In the genomic region with DNA sequence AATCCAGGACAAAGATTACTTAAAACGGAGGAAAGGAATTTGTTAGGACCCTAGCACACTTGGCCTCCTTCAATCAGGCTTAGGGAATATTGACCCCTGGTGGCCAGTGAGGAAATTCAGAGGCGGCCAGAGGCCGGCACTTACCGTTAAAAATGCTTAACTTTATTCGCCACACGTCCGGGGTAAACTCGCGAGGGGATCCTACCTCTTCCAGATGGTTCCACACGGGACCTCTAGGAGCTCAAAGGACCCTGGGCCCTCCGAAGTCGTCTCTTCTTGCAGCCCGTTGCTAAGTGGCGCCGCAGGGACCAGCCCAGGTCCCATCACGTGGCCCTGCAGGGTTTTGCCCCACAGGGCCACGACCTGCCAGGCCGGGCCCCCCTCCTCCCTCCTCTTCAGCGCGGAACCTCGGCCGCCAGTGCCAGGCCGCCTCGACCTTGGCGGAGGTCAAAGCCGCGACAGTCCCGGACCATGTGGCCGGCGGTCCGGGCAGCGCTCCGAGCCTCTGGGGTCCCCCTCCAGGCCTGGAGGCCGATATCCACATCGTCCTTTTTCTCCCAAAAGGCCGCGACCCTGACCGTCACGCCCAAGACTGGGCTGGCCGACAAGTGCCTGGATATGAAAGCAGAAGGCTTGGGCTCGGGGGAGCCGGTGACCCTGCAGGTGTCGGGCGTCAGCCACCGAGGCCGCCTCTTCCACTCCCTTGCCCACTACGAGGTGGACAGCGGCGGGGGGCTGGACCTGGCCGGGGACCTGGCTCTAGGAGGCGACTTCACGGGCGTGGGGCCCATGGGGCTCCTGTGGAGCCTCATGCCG, we compare ENCODE assay signal across 8 cellular contexts. TPM values are rescaled to one million over a fixed set of nuclear protein-coding genes. Genes with fewer than 3 reads are reported as not detected.
DNase-seq lines count a peak whose midpoint lies in the region; ATAC-seq and TF ChIP-seq lines count a peak whose summit lies in the region.

No MANE protein-coding gene starts in this region.

- no peaks in the 10 kb centered on the region for H3K79me2 ChIP-seq in HCT116 (ENCODE audit: insufficient read depth, low read length)

- no peaks in the 10 kb centered on the region for H3K9me3 Mint-ChIP-seq in CD4-positive, CD25-positive, alpha-beta regulatory T cell

- H2AFZ ChIP-seq in HCT116 (ENCODE audit: low read depth, low read length, poor library complexity, severe bottlenecking) = peak overlapping the region; percentile 98

- no peaks in the 10 kb centered on the region for H3K36me3 Mint-ChIP-seq in CD4-positive, CD25-positive, alpha-beta regulatory T cell

- no peaks in the 10 kb centered on the region for H3K9me2 ChIP-seq in HCT116 (ENCODE audit: insufficient read depth)

- H3K4me3 Mint-ChIP-seq in CD4-positive, CD25-positive, alpha-beta regulatory T cell = peak overlapping the region; percentile 39 to 86 (median 80)

- peaks cover 4 to 6% (median 5%) of the 10 kb centered on the region in 4 donors for H3K4me1 Mint-ChIP-seq in CD4-positive, CD25-positive, alpha-beta regulatory T cell

- H3K4me1 ChIP-seq in CD4-positive, CD25-positive, alpha-beta regulatory T cell (ENCODE audit: control insufficient read depth, insufficient read depth, low read length, poor library complexity, severe bottlenecking) = peaks cover 14% of the 10 kb centered on the region
- H3K4me1 ChIP-seq in HCT116 (ENCODE audit: control insufficient read depth in 1 of 2, insufficient read depth in 2 of 2, low read length in 2 of 2) = peaks cover 0 to 8% of the 10 kb centered on the region in 2 experiments; a peak in 1 of 4 replicates

- no peak overlapping the region for H3K9ac ChIP-seq in HCT116 (ENCODE audit: low read length)

- no peak for TF ChIP-seq POLR2A in HCT116 (IDR thresholded peaks at IDR 0.05; ENCODE audit: borderline replicate concordance, extremely low read depth, insufficient read depth, insufficient read length)

- intact Hi-C loops in HCT116 (cut with micrococcal nuclease) = loop anchor here (1.0 to 5.0 kb wide), 3 partner anchors 125 to 461 kb away; no protein-coding TSS in a partner anchor

- CTCF ChIA-PET in HCT116 (lab: Charles Lee) = interaction anchor here (1.0 to 1.9 kb wide), 3 partner anchors 123 to 339 kb away, joined by 5 to 15 read pairs (median 14); no protein-coding TSS in a partner anchor

- H4K20me1 ChIP-seq in HCT116 (ENCODE audit: insufficient read depth) = no peaks in the 10 kb centered on the region

- peak; percentile 38 to 69 (median 60) for DNase-seq in CD4-positive, CD25-positive, alpha-beta regulatory T cell
- DNase-seq in HCT116 (ENCODE audit: low read depth, low spot score) (no peak), NCI-H2196 treated with DMSO at 0.1 percent for 48 hours (lab: John Stamatoyannopoulos, UW; ENCODE audit: unreplicated experiment) (peak; percentile 64), kidney glomerular epithelial cell (lab: John Stamatoyannopoulos, UW) (peak; percentile 37)
- peak; percentile 67 for DNase-seq in activated CD4-positive, alpha-beta T cell treated with anti-CD3 and anti-CD28 coated beads for 48 hours
- peak; percentile 34 to 63 (median 40) for DNase-seq in stimulated activated CD4-positive, alpha-beta T cell treated with anti-CD3 and anti-CD28 coated beads, Interleukin-12 subunit alpha, Interleukin-12 subunit beta, amount 100 ng/mL, for 48 hours (ENCODE audit: low read depth in 2 of 3, low spot score in 1 of 3)

- peak overlapping the region; percentile 64 for H3K4me3 ChIP-seq in CD4-positive, CD25-positive, alpha-beta regulatory T cell (ENCODE audit: low read depth, low read length)
- peak overlapping the region in 1 of 2 experiments; percentile 11; a peak in 1 of 4 replicates for H3K4me3 ChIP-seq in HCT116 (replicated peaks in 1 of 2; ENCODE audit: low read depth in 1 of 2, low read length in 2 of 2)

- TF ChIP-seq CTCF in HCT116 (IDR thresholded peaks at IDR 0.05 in 2 of 3, conservative IDR thresholded peaks at IDR 0.05 in 1 of 3; ENCODE audit: borderline replicate concordance in 1 of 3, insufficient read depth in 1 of 3, low read depth in 2 of 3, low read length in 2 of 3) = peak; percentile 79 to 86 (median 81)

- H3K36me3 ChIP-seq in CD4-positive, CD25-positive, alpha-beta regulatory T cell (ENCODE audit: control insufficient read depth, insufficient read depth, low read length) = no peaks in the 10 kb centered on the region
- H3K36me3 ChIP-seq in HCT116 (ENCODE audit: control insufficient read depth in 1 of 2, insufficient read depth in 2 of 2, low read length in 2 of 2) = no peaks in the 10 kb centered on the region

- ATAC-seq in CD4-positive, CD25-positive, alpha-beta regulatory T cell (ENCODE audit: low read depth in 2 of 2) = peak; percentile 71 to 82
- ATAC-seq in HCT116 (peak; percentile 92), GM19351 (IDR thresholded peaks at IDR 0.05; ENCODE audit: unreplicated experiment) (no peak)

- peak; percentile 80 for TF ChIP-seq RAD21 in HCT116 (IDR thresholded peaks at IDR 0.05; ENCODE audit: low read depth)

- H3K27me3 Mint-ChIP-seq in CD4-positive, CD25-positive, alpha-beta regulatory T cell = peaks cover 47% of the 10 kb centered on the region

- RAD21 ChIA-PET in HCT116 (lab: Charles Lee; ENCODE audit: low non-redundant PET in 1 of 2, low total read pairs in 2 of 2, uncharacterized antibody in 2 of 2, unreplicated experiment in 2 of 2) = no interaction called here

- no peak overlapping the region for H3K27ac ChIP-seq in CD4-positive, CD25-positive, alpha-beta regulatory T cell (ENCODE audit: insufficient read depth, low read length, poor library complexity, severe bottlenecking)
- H3K27ac ChIP-seq in HCT116 (ENCODE audit: low read depth, low read length) (no peak overlapping the region), cingulate gyrus (ENCODE audit: low read depth, low read length) (peak overlapping the region; percentile 54)

- no TSS peak for BruUV-seq in HCT116 (replicated peaks; lab: Mats Ljungman, UMichigan)

- H3K9me3 ChIP-seq in CD4-positive, CD25-positive, alpha-beta regulatory T cell (ENCODE audit: control insufficient read depth in 2 of 2, low read length in 2 of 2) = no peaks in the 10 kb centered on the region
- no peaks in the 10 kb centered on the region for H3K9me3 ChIP-seq in HCT116 (ENCODE audit: control insufficient read depth in 1 of 2, insufficient read depth in 1 of 2, low read depth in 1 of 2, low read length in 2 of 2)

- peak overlapping the region in 2 of 3 donors; percentile 5 to 21 for H3K27ac Mint-ChIP-seq in CD4-positive, CD25-positive, alpha-beta regulatory T cell

- POLR2A ChIA-PET in HCT116 (lab: Charles Lee) = no interaction called here

- H3K4me2 ChIP-seq in HCT116 (ENCODE audit: low read length) = peak overlapping the region; percentile 61

- peaks cover 6% of the 10 kb centered on the region for H3K27me3 ChIP-seq in CD4-positive, CD25-positive, alpha-beta regulatory T cell (ENCODE audit: control insufficient read depth, insufficient read depth, low read length)
- H3K27me3 ChIP-seq in HCT116 (ENCODE audit: insufficient read depth, low read length) = no peaks in the 10 kb centered on the region

TF ChIP-seq in HCT116, 20 proteins besides CTCF, POLR2A, EP300 and RAD21 (continues in another document):
- TF ChIP-seq EZH2phosphoT487 (IDR thresholded peaks at IDR 0.05; ENCODE audit: borderline replicate concordance) (no peak), ELF1 (IDR thresholded peaks at IDR 0.05; ENCODE audit: borderline replicate concordance, low read depth) (no peak), ZFX (IDR thresholded peaks at IDR 0.05) (no peak), SRF (IDR thresholded peaks at IDR 0.05; ENCODE audit: low read depth) (no peak), TCF7L2 (IDR thresholded peaks at IDR 0.05; ENCODE audit: borderline replicate concordance, extremely low read depth, insufficient read depth, insufficient read length) (no peak), JUND (IDR thresholded peaks at IDR 0.05) (no peak), EZH2 (IDR thresholded peaks at IDR 0.05) (no peak)
- TF ChIP-seq, protein P1, sequence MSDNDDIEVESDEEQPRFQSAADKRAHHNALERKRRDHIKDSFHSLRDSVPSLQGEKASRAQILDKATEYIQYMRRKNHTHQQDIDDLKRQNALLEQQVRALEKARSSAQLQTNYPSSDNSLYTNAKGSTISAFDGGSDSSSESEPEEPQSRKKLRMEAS (IDR thresholded peaks at IDR 0.05) = no peak
- TF ChIP-seq, protein P2, sequence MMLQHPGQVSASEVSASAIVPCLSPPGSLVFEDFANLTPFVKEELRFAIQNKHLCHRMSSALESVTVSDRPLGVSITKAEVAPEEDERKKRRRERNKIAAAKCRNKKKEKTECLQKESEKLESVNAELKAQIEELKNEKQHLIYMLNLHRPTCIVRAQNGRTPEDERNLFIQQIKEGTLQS (IDR thresholded peaks at IDR 0.05) = no peak

RNA-seq across cellular contexts. Expression of a gene that starts 11.1 kb away (rescaled TPM):
- 3.4 TPM for total RNA-seq in CD4-positive, CD25-positive, alpha-beta regulatory T cell
- 1 to 10 TPM; 3.4 to 5.0 (median 4.1) TPM for polyA plus RNA-seq in CD4-positive, CD25-positive, alpha-beta regulatory T cell
- total RNA-seq in HCT116 (2021; ENCODE audit: unreplicated experiment) = 14.6 TPM
- polyA plus RNA-seq in HCT116 (2012) = 1.9 and 3.3 TPM in 2 replicates

RNA-seq across cellular contexts. Expression of a gene that starts 21.4 kb away (rescaled TPM):
- total RNA-seq in CD4-positive, CD25-positive, alpha-beta regulatory T cell = not detected
- polyA plus RNA-seq in CD4-positive, CD25-positive, alpha-beta regulatory T cell = under 1 TPM in 1 of 4 donors, not detected in 3; 0.16 TPM
- total RNA-seq in HCT116 (2021; ENCODE audit: unreplicated experiment) = not detected
- not detected in 2 replicates for polyA plus RNA-seq in HCT116 (2012)

RNA-seq across cellular contexts. Expression of a gene that starts 42.1 kb away (rescaled TPM):
- 1.1 TPM for total RNA-seq in CD4-positive, CD25-positive, alpha-beta regulatory T cell
- polyA plus RNA-seq in CD4-positive, CD25-positive, alpha-beta regulatory T cell = 1 to 10 TPM; 2.6 to 6.7 (median 3.9) TPM
- total RNA-seq in HCT116 (2021; ENCODE audit: unreplicated experiment) = not detected
- polyA plus RNA-seq in HCT116 (2012) = not detected in 2 replicates
